ENCODE assay signal across 26 cellular contexts in genomic region chr7:84528756-84529479, GRCh38.
DNase-seq lines count a peak whose midpoint lies in the region; ATAC-seq, FAIRE-seq and TF ChIP-seq lines count a peak whose summit lies in the region.
"Had no signal": no experiment of that assay in that cellular context is flagged by ENCODE, and none has a peak within 500 bp of the region (broad histone marks: within the 10 kb centered on the region; RNA-seq: fewer than 3 reads in every experiment).

No MANE protein-coding gene starts in this region.

- H3K4me1 ChIP-seq in PC-3 (ENCODE audit: insufficient read depth, low read length) (peaks cover 22% of the 10 kb centered on the region), sigmoid colon (peaks cover 0 to 28% (median 12%) of the 10 kb centered on the region in 4 donors), Karpas-422 (ENCODE audit: low read length) (no peaks in the 10 kb centered on the region), esophagus squamous epithelium (no peaks in the 10 kb centered on the region)
- H3K4me1 ChIP-seq: right atrium auricular region, tibial nerve had no signal

- H2AFZ ChIP-seq in PC-3 (ENCODE audit: low read length) = no peak overlapping the region
- no peak overlapping the region for H2AFZ ChIP-seq in Karpas-422 (ENCODE audit: low read length)

- no peaks in the 10 kb centered on the region for H3K36me3 ChIP-seq in PC-3 (ENCODE audit: low read depth, low read length)
- no peaks in the 10 kb centered on the region for H3K36me3 ChIP-seq in sigmoid colon
- no peaks in the 10 kb centered on the region for H3K36me3 ChIP-seq in Karpas-422 (ENCODE audit: insufficient read depth, low read length)
- no peaks in the 10 kb centered on the region for H3K36me3 ChIP-seq in esophagus squamous epithelium
- H3K36me3 ChIP-seq: BE2C, gastroesophageal sphincter, right atrium auricular region, tibial nerve had no signal

- no peaks in the 10 kb centered on the region for H4K20me1 ChIP-seq in PC-3 (ENCODE audit: low read length)
- H4K20me1 ChIP-seq in Karpas-422 (ENCODE audit: insufficient read depth, low read depth, low read length) = no peaks in the 10 kb centered on the region

- peak; percentile 84 for FAIRE-seq in G401.6 (lab: Jason Lieb, UNC)
- FAIRE-seq: endometrium, GM18507 had no signal

- no peaks in the 10 kb centered on the region for H3F3A ChIP-seq in PC-3 (ENCODE audit: low read length, unreplicated experiment)

- no peak for TF ChIP-seq EP300 in sigmoid colon (IDR thresholded peaks at IDR 0.05)

- H3K79me2 ChIP-seq in PC-3 (ENCODE audit: low read length) (no peaks in the 10 kb centered on the region), Karpas-422 (ENCODE audit: low read length) (no peaks in the 10 kb centered on the region)

- POLR2A ChIA-PET in PC-3 (lab: Charles Lee; ENCODE audit: unreplicated experiment) = no interaction called here

- ATAC-seq in PC-3 (no peak), HG03097 (IDR thresholded peaks at IDR 0.05; ENCODE audit: low FRiP score, unreplicated experiment) (no peak)
- ATAC-seq: gastroesophageal sphincter had no signal

- no peak for DNase-seq in PC-3
- DNase-seq in epithelial cell of prostate (ENCODE audit: low read depth, low spot score) = no peak
- no peak for DNase-seq in sigmoid colon
- no peak for DNase-seq in inferior parietal cortex (ENCODE audit: extremely low spot score)
- no peak for DNase-seq in Karpas-422
- DNase-seq in esophagus squamous epithelium (lab: John Stamatoyannopoulos, UW) = no peak
- DNase-seq: activated CD4-positive, alpha-beta T cell treated with anti-CD3 and anti-CD28 coated beads for 4 hours; activated CD8-positive, alpha-beta memory T cell treated with anti-CD3 and anti-CD28 coated beads for 24 hours; activated T-cell treated with anti-CD3 and anti-CD28 coated beads for 4 hours; BE2C; CD8-positive, alpha-beta memory T cell; left cardiac atrium; NCI-H2081; NCI-H2227 treated with DMSO at 0.1 percent for 48 hours; NCI-H526 treated with DMSO at 0.1 percent for 48 hours; SHP77 treated with DMSO at 0.1 percent for 48 hours; stimulated activated CD4-positive, alpha-beta T cell treated with anti-CD3 and anti-CD28 coated beads, Interleukin-2, amount 100 ng/mL, for 48 hours had no signal

- CTCF ChIA-PET in PC-3 (lab: Charles Lee) = no interaction called here

- H3K9me3 ChIP-seq in PC-3 (ENCODE audit: low read length) (no peaks in the 10 kb centered on the region), sigmoid colon (no peaks in the 10 kb centered on the region), Karpas-422 (ENCODE audit: low read length) (peaks cover 30% of the 10 kb centered on the region), esophagus squamous epithelium (no peaks in the 10 kb centered on the region)
- H3K9me3 ChIP-seq: BE2C, gastroesophageal sphincter, right atrium auricular region, tibial nerve had no signal

- H3K9ac ChIP-seq in PC-3 (ENCODE audit: low read length) (no peak overlapping the region), Karpas-422 (ENCODE audit: low read length) (no peak overlapping the region)
- H3K9ac ChIP-seq: KMS-11 had no signal

- H3K4me2 ChIP-seq in PC-3 (ENCODE audit: low read length) (peak overlapping the region; percentile 10; the same call in 1 of the 2 replicates), Karpas-422 (ENCODE audit: low read depth, low read length, poor library complexity, severe bottlenecking) (no peak overlapping the region)
- H3K4me2 ChIP-seq: KMS-11 had no signal

- BruUV-seq in PC-3 (replicated peaks; lab: Mats Ljungman, UMichigan) = no TSS peak

- TF ChIP-seq POLR2A in sigmoid colon (IDR thresholded peaks at IDR 0.05) (no peak), esophagus squamous epithelium (IDR thresholded peaks at IDR 0.05) (no peak)

- intact Hi-C loops in PC-3 (cut with micrococcal nuclease) = loop anchor here (1.0 to 10.0 kb wide), 7 partner anchors 44 to 552 kb away; no protein-coding TSS in a partner anchor
- intact Hi-C loops in sigmoid colon (cut with DNase I) = no loop called here
- intact Hi-C loops in esophagus squamous epithelium (cut with DNase I) = no loop called here

- peak overlapping the region; percentile 30; the same call in 1 of the 2 replicates for H3K27ac ChIP-seq in PC-3 (ENCODE audit: low read length)
- peak overlapping the region; percentile 58 for H3K27ac ChIP-seq in epithelial cell of prostate
- H3K27ac ChIP-seq in sigmoid colon = peak overlapping the region in 3 of 4 donors; percentile 60 to 74 (median 66)
- H3K27ac ChIP-seq in Karpas-422 (ENCODE audit: low read length) = no peak overlapping the region
- no peak overlapping the region for H3K27ac ChIP-seq in esophagus squamous epithelium
- H3K27ac ChIP-seq: KMS-11, right atrium auricular region, tibial nerve had no signal

- TF ChIP-seq CTCF in PC-3 (conservative IDR thresholded peaks at IDR 0.05; ENCODE audit: low read depth, low read length) (no peak), sigmoid colon (IDR thresholded peaks at IDR 0.05) (no peak), esophagus squamous epithelium (IDR thresholded peaks at IDR 0.05) (no peak)

- H3K27me3 ChIP-seq in PC-3 (ENCODE audit: low read length) (no peaks in the 10 kb centered on the region), sigmoid colon (no peaks in the 10 kb centered on the region), Karpas-422 (ENCODE audit: low read length) (no peaks in the 10 kb centered on the region), esophagus squamous epithelium (no peaks in the 10 kb centered on the region)
- H3K27me3 ChIP-seq: BE2C, gastroesophageal sphincter, right atrium auricular region, tibial nerve had no signal

- no peaks in the 10 kb centered on the region for H3K9me2 ChIP-seq in PC-3 (replicated peaks; ENCODE audit: low read length)
- H3K9me2 ChIP-seq in Karpas-422 (replicated peaks; ENCODE audit: insufficient read depth, low read length) = no peaks in the 10 kb centered on the region

- no peak overlapping the region for H3K4me3 ChIP-seq in PC-3 (ENCODE audit: low read length)
- no peak overlapping the region for H3K4me3 ChIP-seq in sigmoid colon
- no peak overlapping the region for H3K4me3 ChIP-seq in Karpas-422 (ENCODE audit: low read length)
- no peak overlapping the region for H3K4me3 ChIP-seq in esophagus squamous epithelium
- H3K4me3 ChIP-seq: gastroesophageal sphincter, lung, right atrium auricular region, tibial nerve had no signal

Comparison
In these comparisons a context has a peak if more than half of its experiments do, and no peak if none do; other contexts are left out.
1. H3K27ac ChIP-seq: peak in PC-3 (single experiment), epithelial cell of prostate (single experiment) and sigmoid colon (3 of 4); none in Karpas-422 (single experiment) and esophagus squamous epithelium (0 of 4).